Comparison of ENCODE assay signal across 9 cellular contexts in the genomic region with DNA sequence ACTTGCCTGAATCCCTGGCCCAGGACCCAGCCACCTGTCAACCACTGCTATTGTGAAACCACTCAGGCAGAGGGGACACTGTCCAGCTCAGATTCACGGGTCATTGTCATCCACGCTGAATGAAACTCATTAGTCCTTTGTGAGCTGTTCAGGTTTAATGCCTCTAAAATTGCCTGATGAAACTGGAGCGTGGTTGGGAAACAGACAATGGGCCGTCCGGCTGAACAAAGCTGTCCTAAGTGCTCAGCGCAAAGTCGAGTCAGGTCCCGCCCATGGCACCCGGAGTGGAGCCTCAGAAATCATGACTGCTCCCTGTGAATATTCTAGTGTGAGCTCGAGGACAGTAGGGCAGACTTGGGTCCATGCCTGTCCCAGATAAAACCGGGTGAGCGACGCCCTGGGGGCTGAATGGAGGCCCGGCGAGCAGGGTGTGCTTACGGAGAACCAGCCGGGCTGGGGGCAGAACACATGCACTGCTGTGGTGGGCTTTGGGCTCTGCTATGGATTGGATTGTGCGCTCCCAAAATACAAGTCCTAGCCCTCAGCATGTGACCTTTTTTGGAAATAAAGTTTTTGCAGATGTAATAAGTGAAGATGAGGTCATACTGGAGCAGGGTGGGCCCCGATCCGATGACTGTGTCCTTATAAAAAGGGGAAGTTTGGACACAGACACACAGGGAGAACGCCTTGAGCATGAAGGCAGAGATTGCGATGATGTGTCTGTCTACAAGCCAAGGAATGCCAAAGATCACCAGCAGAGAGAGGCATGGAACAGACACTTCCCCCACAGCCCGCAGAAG. TPM values are rescaled to one million over a fixed set of nuclear protein-coding genes. Genes with fewer than 3 reads are reported as not detected.
A peak's percentile ranks its signal among the peaks of the same experiment; 100 is the strongest.
DNase-seq lines count a peak whose midpoint lies in the region; ATAC-seq and TF ChIP-seq lines count a peak whose summit lies in the region.
"Had no signal": no experiment of that assay in that cellular context is flagged by ENCODE, and none has a peak within 500 bp of the region (broad histone marks: within the 10 kb centered on the region; RNA-seq: fewer than 3 reads in every experiment).

No MANE protein-coding gene starts in this region.

- no peak overlapping the region for H3K18ac ChIP-seq in mesendoderm (ENCODE audit: low read length)

- DNase-seq in GM04504 (ENCODE audit: low read depth) = peak; percentile 44
- peak; percentile 36 to 48 for DNase-seq in NCI-H1930 (lab: John Stamatoyannopoulos, UW)
- DNase-seq in choroid plexus epithelial cell (ENCODE audit: low read depth) = peak; percentile 38
- no peak for DNase-seq in osteocyte (ENCODE audit: extremely low spot score, unreplicated experiment)
- no peak for DNase-seq in mesendoderm
- no peak for DNase-seq in NCI-H2171 treated with DMSO at 0.1 percent for 48 hours (lab: John Stamatoyannopoulos, UW)
- no peak for DNase-seq in putamen (ENCODE audit: low spot score)
- DNase-seq: activated effector memory CD4-positive, alpha-beta T cell treated with Interleukin-2 at 50 U/mL for 16 hours had no signal

- H3K79me2 ChIP-seq in mesendoderm (ENCODE audit: control insufficient read depth, insufficient read depth, low read length) = no peaks in the 10 kb centered on the region

- H2AK5ac ChIP-seq in mesendoderm (ENCODE audit: low read length) = no peak overlapping the region

- TF ChIP-seq CTCF in choroid plexus epithelial cell (conservative IDR thresholded peaks at IDR 0.05; ENCODE audit: low read depth, low read length) (no peak), osteocyte (IDR thresholded peaks at IDR 0.05) (no peak)

- H2BK5ac ChIP-seq in mesendoderm (ENCODE audit: low read length) = no peak overlapping the region

- H3K27me3 ChIP-seq in mesendoderm (ENCODE audit: insufficient read depth, low read length, poor library complexity) = no peaks in the 10 kb centered on the region

- H3K4me2 ChIP-seq in mesendoderm (ENCODE audit: low read length) = no peak overlapping the region

- no peak overlapping the region for H3K4me3 Mint-ChIP-seq in osteocyte (ENCODE audit: unreplicated experiment)

- no peak overlapping the region for H3K56ac ChIP-seq in mesendoderm (ENCODE audit: low read length)

- H3K9ac ChIP-seq in mesendoderm (ENCODE audit: low read length) = no peak overlapping the region

- no peaks in the 10 kb centered on the region for H3K36me3 ChIP-seq in mesendoderm (ENCODE audit: control insufficient read depth, insufficient read depth, low read length)

- no peak overlapping the region for H3K4ac ChIP-seq in mesendoderm (ENCODE audit: low read depth, low read length)

- H3K79me1 ChIP-seq in mesendoderm (ENCODE audit: low read length) = no peaks in the 10 kb centered on the region

- no peak overlapping the region for H3K27ac ChIP-seq in mesendoderm (ENCODE audit: low read depth, low read length)

- no peak overlapping the region for H4K8ac ChIP-seq in mesendoderm (ENCODE audit: low read depth, low read length)

- no peak overlapping the region for H3K23ac ChIP-seq in mesendoderm (ENCODE audit: low read length)

- H2BK15ac ChIP-seq in mesendoderm (replicated peaks; ENCODE audit: low read depth) = no peak overlapping the region

- no peak overlapping the region for H4K5ac ChIP-seq in mesendoderm (ENCODE audit: low read length)

- no peaks in the 10 kb centered on the region for H3K27me3 Mint-ChIP-seq in osteocyte (ENCODE audit: unreplicated experiment)

- no peak for ATAC-seq in HG03378 (IDR thresholded peaks at IDR 0.05; ENCODE audit: unreplicated experiment)

- H2BK120ac ChIP-seq in mesendoderm (ENCODE audit: low read depth, low read length) = no peak overlapping the region

- peaks cover 3% of the 10 kb centered on the region for H3K4me1 ChIP-seq in mesendoderm (ENCODE audit: control insufficient read depth, low read depth, low read length)

- H3K4me3 ChIP-seq in choroid plexus epithelial cell (ENCODE audit: low read depth, low read length) = no peak overlapping the region
- H3K4me3 ChIP-seq in mesendoderm (ENCODE audit: low read length) = no peak overlapping the region

- H3K9me3 Mint-ChIP-seq in osteocyte (ENCODE audit: unreplicated experiment) = peaks cover 5% of the 10 kb centered on the region

- H3K36me3 Mint-ChIP-seq in osteocyte (ENCODE audit: unreplicated experiment) = no peaks in the 10 kb centered on the region

- H3K27ac Mint-ChIP-seq in osteocyte (ENCODE audit: unreplicated experiment) = peak overlapping the region; percentile 78

- WGBS in mesendoderm (ENCODE audit: extremely low coverage, insufficient coverage, low lambda C conversion rate) = no CpG with 5 or more reads among the region's 23 CpGs

- H3K4me1 Mint-ChIP-seq in osteocyte (ENCODE audit: unreplicated experiment) = peaks cover 22% of the 10 kb centered on the region

RNA-seq across cellular contexts. Expression of a gene that starts 12.9 kb away (rescaled TPM):
- 29.8 and 38.0 TPM in 2 replicates for total RNA-seq in osteocyte
- 36.2 TPM for polyA plus RNA-seq in mesendoderm (2013, experiment 1 of 2)
- polyA plus RNA-seq in mesendoderm (2013, experiment 2 of 2) = 36.4 TPM

Comparison
In these comparisons a context has a peak if more than half of its experiments do, and no peak if none do; other contexts are left out.
1. DNase-seq: peak in GM04504 (single experiment), NCI-H1930 (2 of 2) and choroid plexus epithelial cell (single experiment); none in osteocyte (single experiment), mesendoderm (single experiment), NCI-H2171 treated with DMSO at 0.1 percent for 48 hours (single experiment) and putamen (single experiment).